Comparison of ENCODE assay signal across 8 cellular contexts in genomic region chr21:36747815-36748381, GRCh38. TPM values are rescaled to one million over a fixed set of nuclear protein-coding genes. Genes with fewer than 3 reads are reported as not detected.
DNase-seq lines count a peak whose midpoint lies in the region; ATAC-seq and TF ChIP-seq lines count a peak whose summit lies in the region.

No MANE protein-coding gene starts in this region.

- H3K4me3 Mint-ChIP-seq in stimulated activated naive B cell treated with anti-CD40 and anti-IgM and Interleukin-4, amounts not matched to agents 10 μg/mL and 1 μg/mL and 100 μg/mL, for 72 hours = peak overlapping the region in 1 of 2 donors; percentile 72

- DNase-seq in stimulated activated naive CD4-positive, alpha-beta T cell treated with Interleukin-2 at 50 U/mL for 16 hours (lab: John Stamatoyannopoulos, UW) = peak; percentile 9
- no peak for DNase-seq in stimulated activated naive CD4-positive, alpha-beta T cell (lab: John Stamatoyannopoulos, UW)
- DNase-seq in dermis microvascular lymphatic vessel endothelial cell (ENCODE audit: low read depth in 2 of 2) = peak; percentile 4 to 63
- DNase-seq in lung microvascular endothelial cell (ENCODE audit: low read depth in 2 of 2) = peak; percentile 60
- peak; percentile 20 for DNase-seq in stimulated activated naive B cell treated with anti-CD40 and anti-IgM and Interleukin-4, amounts not matched to agents 10 μg/mL and 1 μg/mL and 100 μg/mL, for 72 hours
- DNase-seq in cortex of kidney (lab: John Stamatoyannopoulos, UW) = no peak
- no peak for DNase-seq in sciatic nerve (ENCODE audit: low spot score)

- H3K27me3 Mint-ChIP-seq in stimulated activated naive B cell treated with anti-CD40 and anti-IgM and Interleukin-4, amounts not matched to agents 10 μg/mL and 1 μg/mL and 100 μg/mL, for 72 hours = peaks cover 51 to 53% of the 10 kb centered on the region in 2 donors

- intact Hi-C loops in sciatic nerve (cut with DNase I) = loop anchor here (10.0 kb wide), 1 partner anchor 167 kb away; no protein-coding TSS in a partner anchor

- no peak overlapping the region for H3K27ac Mint-ChIP-seq in stimulated activated naive B cell treated with anti-CD40 and anti-IgM and Interleukin-4, amounts not matched to agents 10 μg/mL and 1 μg/mL and 100 μg/mL, for 72 hours

- H3K4me1 Mint-ChIP-seq in stimulated activated naive B cell treated with anti-CD40 and anti-IgM and Interleukin-4, amounts not matched to agents 10 μg/mL and 1 μg/mL and 100 μg/mL, for 72 hours = peaks cover 6 to 10% of the 10 kb centered on the region in 2 donors

- H3K9me3 Mint-ChIP-seq in stimulated activated naive B cell treated with anti-CD40 and anti-IgM and Interleukin-4, amounts not matched to agents 10 μg/mL and 1 μg/mL and 100 μg/mL, for 72 hours = no peaks in the 10 kb centered on the region

- peak; percentile 72 for ATAC-seq in SK-N-SH treated with all-trans-retinoic acid at 6 μM for 48 hours
- peak; percentile 77 to 80 for ATAC-seq in stimulated activated naive B cell treated with anti-CD40 and anti-IgM and Interleukin-4, amounts not matched to agents 10 μg/mL and 1 μg/mL and 100 μg/mL, for 72 hours (replicated peaks)
- ATAC-seq in sciatic nerve = no peak

- H3K36me3 Mint-ChIP-seq in stimulated activated naive B cell treated with anti-CD40 and anti-IgM and Interleukin-4, amounts not matched to agents 10 μg/mL and 1 μg/mL and 100 μg/mL, for 72 hours = peaks cover 0 to 4% of the 10 kb centered on the region in 2 donors

TF ChIP-seq in SK-N-SH treated with all-trans-retinoic acid at 6 μM for 48 hours, 23 proteins besides CTCF, POLR2A, EP300 and RAD21:
- TF ChIP-seq ZC3H10 (CRISPR knock-in tag; IDR thresholded peaks at IDR 0.05) = no peak
- TF ChIP-seq SNAI2 (CRISPR knock-in tag; IDR thresholded peaks at IDR 0.05) = no peak
- TF ChIP-seq ZNF70 (CRISPR knock-in tag; IDR thresholded peaks at IDR 0.05) = no peak
- no peak for TF ChIP-seq TCF4 (CRISPR knock-in tag; IDR thresholded peaks at IDR 0.05; ENCODE audit: borderline replicate concordance)
- TF ChIP-seq ZFP30 (CRISPR knock-in tag; IDR thresholded peaks at IDR 0.05) = no peak
- no peak for TF ChIP-seq ZNF8 (CRISPR knock-in tag; IDR thresholded peaks at IDR 0.05)
- no peak for TF ChIP-seq POU6F1 (CRISPR knock-in tag; IDR thresholded peaks at IDR 0.05; ENCODE audit: borderline replicate concordance, low read depth)
- TF ChIP-seq, protein P1, sequence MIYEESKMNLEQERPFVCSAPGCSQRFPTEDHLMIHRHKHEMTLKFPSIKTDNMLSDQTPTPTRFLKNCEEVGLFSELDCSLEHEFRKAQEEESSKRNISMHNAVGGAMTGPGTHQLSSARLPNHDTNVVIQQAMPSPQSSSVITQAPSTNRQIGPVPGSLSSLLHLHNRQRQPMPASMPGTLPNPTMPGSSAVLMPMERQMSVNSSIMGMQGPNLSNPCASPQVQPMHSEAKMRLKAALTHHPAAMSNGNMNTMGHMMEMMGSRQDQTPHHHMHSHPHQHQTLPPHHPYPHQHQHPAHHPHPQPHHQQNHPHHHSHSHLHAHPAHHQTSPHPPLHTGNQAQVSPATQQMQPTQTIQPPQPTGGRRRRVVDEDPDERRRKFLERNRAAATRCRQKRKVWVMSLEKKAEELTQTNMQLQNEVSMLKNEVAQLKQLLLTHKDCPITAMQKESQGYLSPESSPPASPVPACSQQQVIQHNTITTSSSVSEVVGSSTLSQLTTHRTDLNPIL (CRISPR knock-in tag; IDR thresholded peaks at IDR 0.05; ENCODE audit: low read depth) = no peak
- no peak for TF ChIP-seq OSR1 (CRISPR knock-in tag; IDR thresholded peaks at IDR 0.05)
- TF ChIP-seq ESRRG (CRISPR knock-in tag; IDR thresholded peaks at IDR 0.05) = no peak
- TF ChIP-seq ZFP3 (CRISPR knock-in tag; IDR thresholded peaks at IDR 0.05) = no peak
TF ChIP-seq in SK-N-SH treated with all-trans-retinoic acid at 6 μM for 48 hours: peak in this region for 0.

RNA-seq across cellular contexts. Expression of gene SIM2, which starts 49.0 kb away (rescaled TPM):
- total RNA-seq in dermis microvascular lymphatic vessel endothelial cell (not detected in 2 replicates), lung microvascular endothelial cell (not detected in 2 replicates), sciatic nerve (not detected)

Comparison
In these comparisons a context has a peak if more than half of its experiments do, and no peak if none do; other contexts are left out.
1. DNase-seq: peak in stimulated activated naive CD4-positive, alpha-beta T cell treated with Interleukin-2 at 50 U/mL for 16 hours (single experiment), dermis microvascular lymphatic vessel endothelial cell (2 of 2), lung microvascular endothelial cell (2 of 2) and stimulated activated naive B cell treated with anti-CD40 and anti-IgM and Interleukin-4, amounts not matched to agents 10 μg/mL and 1 μg/mL and 100 μg/mL, for 72 hours (single experiment); none in stimulated activated naive CD4-positive, alpha-beta T cell (0 of 6), cortex of kidney (single experiment) and sciatic nerve (single experiment).